ENCODE assay signal across 1 cellular context in the genomic region with DNA sequence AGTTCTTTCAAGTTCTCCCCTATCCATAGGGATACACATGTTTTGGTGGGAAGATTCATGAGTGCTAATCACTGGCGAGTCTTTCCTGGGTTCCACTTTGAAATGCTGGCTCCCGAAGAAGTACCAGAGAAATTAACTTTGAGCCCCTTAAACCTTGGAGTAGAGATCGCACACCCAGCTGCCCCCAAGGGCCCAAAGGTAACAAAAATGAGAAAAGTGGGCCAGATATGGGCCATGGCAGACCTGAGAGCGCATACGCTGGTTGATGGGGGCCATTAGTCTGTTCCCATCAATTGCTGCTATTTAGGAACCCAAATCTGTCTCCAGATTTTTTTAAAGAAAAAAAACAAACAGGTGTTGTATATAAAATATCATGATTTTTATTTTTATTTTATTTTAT.
TF ChIP-seq lines count a peak whose summit lies in the region.

No MANE protein-coding gene starts in this region.

TF ChIP-seq in GM23338, 12 proteins besides CTCF, POLR2A, EP300 and RAD21 (continued from another document):
- TF ChIP-seq NANOG (IDR thresholded peaks at IDR 0.05; ENCODE audit: borderline replicate concordance) (no peak), JUNB (IDR thresholded peaks at IDR 0.05; ENCODE audit: unreplicated experiment) (no peak)
